In the genomic region with DNA sequence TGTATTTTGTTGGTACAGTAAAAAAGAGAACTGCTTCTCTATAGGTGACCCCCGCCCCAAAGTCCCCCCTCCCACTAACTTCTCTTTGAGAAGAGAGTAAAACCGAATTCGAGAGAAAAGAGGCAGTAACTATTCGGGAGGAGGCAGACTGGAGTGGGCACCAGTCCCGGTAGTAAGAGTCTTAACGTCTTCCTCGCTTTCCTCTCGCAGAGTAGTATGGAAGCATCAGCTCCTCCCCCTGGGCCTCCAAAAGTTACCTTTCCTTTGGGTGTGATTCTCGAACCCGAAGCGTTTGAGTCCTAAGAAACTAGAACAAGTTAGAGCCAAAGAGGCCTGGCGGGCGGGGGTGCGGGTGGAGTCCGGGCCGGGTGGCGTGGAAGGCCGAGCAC, we compare ENCODE assay signal across 8 cellular contexts. TPM values are rescaled to one million over a fixed set of nuclear protein-coding genes. Genes with fewer than 3 reads are reported as not detected.
A peak's percentile ranks its signal among the peaks of the same experiment; 100 is the strongest.
DNase-seq lines count a peak whose midpoint lies in the region; ATAC-seq and TF ChIP-seq lines count a peak whose summit lies in the region.

No MANE protein-coding gene starts in this region.

- H3K36me3 ChIP-seq in HUES64 (ENCODE audit: insufficient read depth, low read length): no peaks in the 10 kb centered on the region; the same call in 1 of the 2 replicates
- no peaks in the 10 kb centered on the region for H3K36me3 ChIP-seq in uterus

- ATAC-seq in GM18511 (IDR thresholded peaks at IDR 0.05; ENCODE audit: unreplicated experiment): no peak

- H3K4me3 Mint-ChIP-seq in Calu3 (ENCODE audit: low read depth, unreplicated experiment) (peak overlapping the region; percentile 84), mesothelial cell of epicardium (peak overlapping the region; percentile 91)

- H3K36me3 Mint-ChIP-seq in Calu3 (ENCODE audit: insufficient read depth, unreplicated experiment) (peaks cover 22% of the 10 kb centered on the region), mesothelial cell of epicardium (no peaks in the 10 kb centered on the region)

- DNase-seq in Calu3: no peak
- DNase-seq in caudate nucleus (lab: John Stamatoyannopoulos, UW): peak in 2 of 61 donors; percentile 50 to 64
- no peak for DNase-seq in mesothelial cell of epicardium (ENCODE audit: low spot score in 2 of 2, unreplicated experiment in 2 of 2)
- DNase-seq in uterus: no peak
- no peak for DNase-seq in NCI-H2107 treated with DMSO at 0.1 percent for 48 hours (lab: John Stamatoyannopoulos, UW; ENCODE audit: unreplicated experiment)
- no peak for DNase-seq in NCI-H1105 treated with DMSO at 0.1 percent for 48 hours (lab: John Stamatoyannopoulos, UW)

- peak overlapping the region; percentile 83 for H3K9ac ChIP-seq in HUES64 (ENCODE audit: low read depth, low read length)

- BruUV-seq in Calu3 (replicated peaks; lab: Mats Ljungman, UMichigan): TSS peak; percentile 63

- CTCF ChIA-PET in Calu3 (lab: Charles Lee): no interaction called here

- H3K4me3 ChIP-seq in HUES64 (ENCODE audit: low read length) (peak overlapping the region; percentile 91), uterus (peak overlapping the region; percentile 45 to 61)

- H3K4me1 Mint-ChIP-seq in Calu3 (ENCODE audit: low read depth, unreplicated experiment) (peaks cover 14% of the 10 kb centered on the region), mesothelial cell of epicardium (peaks cover 35% of the 10 kb centered on the region)

- H3K9me3 Mint-ChIP-seq in Calu3 (ENCODE audit: low read depth, unreplicated experiment) (no peaks in the 10 kb centered on the region), mesothelial cell of epicardium (no peaks in the 10 kb centered on the region)

- 1% methylated on average over 17 of the region's 18 CpGs for WGBS in HUES64

- no peaks in the 10 kb centered on the region for H3K27me3 Mint-ChIP-seq in Calu3 (ENCODE audit: unreplicated experiment)
- no peaks in the 10 kb centered on the region for H3K27me3 Mint-ChIP-seq in mesothelial cell of epicardium (ENCODE audit: low read depth)

- no peaks in the 10 kb centered on the region for H3K27me3 ChIP-seq in HUES64 (ENCODE audit: insufficient read depth, low read length)
- no peaks in the 10 kb centered on the region for H3K27me3 ChIP-seq in uterus

- intact Hi-C loops in Calu3 (cut with micrococcal nuclease; ENCODE audit: unreplicated experiment): loop anchor here (2.0 kb wide), 1 partner anchor 16 kb away; no protein-coding TSS in a partner anchor
- intact Hi-C loops in uterus (cut with DNase I; ENCODE audit: low total_unique reads): no loop called here

- peaks cover 12% of the 10 kb centered on the region for H3K4me1 ChIP-seq in HUES64 (ENCODE audit: insufficient read depth, low read length)
- H3K4me1 ChIP-seq in uterus: no peaks in the 10 kb centered on the region

- peak overlapping the region; percentile 44 for H3K27ac Mint-ChIP-seq in Calu3 (ENCODE audit: unreplicated experiment)
- H3K27ac Mint-ChIP-seq in mesothelial cell of epicardium: peak overlapping the region; percentile 99

- TF ChIP-seq CTCF in Calu3 (IDR thresholded peaks at IDR 0.05; ENCODE audit: unreplicated experiment) (no peak), mesothelial cell of epicardium (IDR thresholded peaks at IDR 0.05; ENCODE audit: unreplicated experiment) (no peak), uterus (IDR thresholded peaks at IDR 0.05) (no peak)

- H3K9me3 ChIP-seq in HUES64 (ENCODE audit: insufficient read depth, low read depth, low read length) (no peaks in the 10 kb centered on the region), uterus (no peaks in the 10 kb centered on the region)

- TF ChIP-seq POLR2A in uterus (IDR thresholded peaks at IDR 0.05): no peak

- peak overlapping the region; percentile 87 for H3K27ac ChIP-seq in HUES64 (ENCODE audit: low read depth, low read length)
- H3K27ac ChIP-seq in caudate nucleus (ENCODE audit: low read depth, low read length): peak overlapping the region; percentile 86
- H3K27ac ChIP-seq in uterus: peak overlapping the region; percentile 97 to 98

RNA-seq across cellular contexts. Expression of gene DSE, which starts 0.4 kb away (rescaled TPM):
- total RNA-seq in Calu3 (2022) (28.6 and 43.8 TPM in 2 replicates), mesothelial cell of epicardium (69.6 to 73.3 TPM (median 70.7 TPM) in 3 replicates), uterus (10 to 100 TPM; 21.3 to 84.0 (median 42.3) TPM)
- polyA plus RNA-seq in HUES64 (2013, experiment 1 of 2): 25.0 TPM
- 25.0 TPM for polyA plus RNA-seq in HUES64 (2013, experiment 2 of 2)
